In the genomic region with DNA sequence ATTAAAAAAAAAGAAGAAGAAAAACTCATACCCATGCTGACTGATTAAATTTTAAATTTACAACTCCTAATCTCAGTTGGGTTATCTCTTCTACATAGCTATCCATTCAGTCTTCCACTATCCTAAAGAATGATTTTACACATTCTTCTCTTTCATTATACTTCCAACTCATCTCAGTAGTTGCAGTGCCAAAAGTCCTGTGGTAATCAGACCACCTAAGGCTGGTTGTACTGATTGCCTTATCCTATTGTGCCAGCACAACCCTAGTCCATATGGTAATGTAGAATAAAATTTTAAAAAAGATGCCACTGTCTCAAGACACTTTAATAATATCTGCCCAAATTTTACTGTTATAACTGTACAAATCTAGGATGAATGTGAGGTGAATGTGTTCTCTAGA, we compare ENCODE assay signal across 26 cellular contexts.
"Had no signal": no experiment of that assay in that cellular context is flagged by ENCODE, and none has a peak within 500 bp of the region (broad histone marks: within the 10 kb centered on the region; RNA-seq: fewer than 3 reads in every experiment).

No MANE protein-coding gene starts in this region.

- DNase-seq: naive thymus-derived CD8-positive, alpha-beta T cell; occipital lobe; ovary; posterior cingulate gyrus; psoas muscle; right cardiac atrium; right lobe of liver; sigmoid colon; small intestine; stimulated activated CD4-positive, alpha-beta T cell treated with anti-CD3 and anti-CD28 coated beads, Interleukin-15, amount 100 ng/mL, for 24 hours; stimulated activated CD4-positive, alpha-beta T cell treated with anti-CD3 and anti-CD28 coated beads, Interleukin-2, amount 100 ng/mL, for 24 hours; stimulated activated CD4-positive, alpha-beta T cell treated with anti-CD3 and anti-CD28 coated beads, Interleukin-2, amount 100 ng/mL, for 48 hours; stimulated activated CD4-positive, alpha-beta T cell treated with anti-CD3 and anti-CD28 coated beads, Interleukin-4, amount 100 ng/mL, for 24 hours; stimulated activated naive B cell treated with anti-CD40 and anti-IgM and Interleukin-4, amounts not matched to agents 10 μg/mL and 1 μg/mL and 100 μg/mL, for 72 hours; stimulated activated naive CD4-positive, alpha-beta T cell treated with Interleukin-2 at 50 U/mL for 16 hours; stomach; thyroid gland; trophoblast cell; upper lobe of left lung had no signal

- H3K27me3 ChIP-seq: neural progenitor cell, ovary, right lobe of liver, sigmoid colon, stomach, thyroid gland, tibial nerve, upper lobe of left lung, vagina had no signal

- H3K9ac ChIP-seq: neural progenitor cell, parathyroid adenoma had no signal

- H3K4me1 ChIP-seq: neural progenitor cell, parathyroid adenoma, psoas muscle, right lobe of liver, sigmoid colon, stomach, thyroid gland, tibial nerve, upper lobe of left lung, vagina had no signal

- ATAC-seq: naive thymus-derived CD8-positive, alpha-beta T cell; natural killer cell treated with Interleukin-12 subunit alpha and Interleukin-12 subunit beta and Interleukin-15 and Interleukin-18, amount 100 ng/mL, for 72 hours; psoas muscle; right cardiac atrium; right lobe of liver; stimulated activated effector memory CD8-positive, alpha-beta T cell treated with anti-CD3 and anti-CD28 coated beads, Interleukin-12 subunit alpha, Interleukin-12 subunit beta, amount 100 ng/mL, for 72 hours; stimulated activated naive B cell treated with anti-CD40 and anti-IgM and Interleukin-4, amounts not matched to agents 10 μg/mL and 1 μg/mL and 100 μg/mL, for 72 hours had no signal

- H3K4me2 ChIP-seq: neural progenitor cell had no signal

- H3K79me2 ChIP-seq: parathyroid adenoma had no signal

- H3K36me3 ChIP-seq: neural progenitor cell, ovary, right lobe of liver, sigmoid colon, stomach, thoracic aorta, thyroid gland, tibial nerve, upper lobe of left lung, vagina had no signal

- H3K27ac ChIP-seq: neural progenitor cell, ovary, parathyroid adenoma, psoas muscle, right lobe of liver, sigmoid colon, stomach, thoracic aorta, thyroid gland, tibial nerve, upper lobe of left lung, vagina had no signal

- H3K4me3 ChIP-seq: neural progenitor cell, ovary, psoas muscle, right lobe of liver, sigmoid colon, stomach, thoracic aorta, thyroid gland, tibial nerve, upper lobe of left lung, vagina had no signal
